Comparison of ENCODE assay signal across 15 cellular contexts in the genomic region with DNA sequence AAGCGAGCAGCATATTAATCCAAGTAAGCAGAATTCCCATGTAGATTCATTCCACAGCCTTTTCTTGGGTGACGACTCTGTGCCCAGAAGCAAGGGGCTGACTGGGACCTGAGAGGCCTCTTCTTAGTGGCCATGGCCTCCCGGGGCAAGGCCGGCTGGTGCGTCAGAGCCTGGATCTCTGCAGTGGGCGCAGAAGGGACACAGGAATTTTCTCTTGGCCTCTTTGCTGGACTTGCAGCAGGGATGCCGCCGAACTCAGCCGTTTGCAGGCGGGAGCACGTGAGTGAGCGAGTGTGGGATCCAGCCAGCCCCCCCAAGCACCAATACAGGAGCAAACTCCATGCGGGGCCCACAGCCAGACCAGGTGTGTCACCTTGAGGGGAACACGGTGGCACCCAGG.
DNase-seq lines count a peak whose midpoint lies in the region; ATAC-seq and TF ChIP-seq lines count a peak whose summit lies in the region.
"Had no signal": no experiment of that assay in that cellular context is flagged by ENCODE, and none has a peak within 500 bp of the region (broad histone marks: within the 10 kb centered on the region; RNA-seq: fewer than 3 reads in every experiment).

No MANE protein-coding gene starts in this region.

- peak overlapping the region; percentile 45 for H3K27ac Mint-ChIP-seq in activated CD4-positive, alpha-beta T cell treated with anti-CD3 and anti-CD28 coated beads, Interleukin-2, amount 10 ng/mL, durations not matched to agents 24 days and 14 days
- no peak overlapping the region for H3K27ac Mint-ChIP-seq in activated CD4-positive, alpha-beta T cell treated with anti-CD3 and anti-CD28 coated beads for 36 hours
- H3K27ac Mint-ChIP-seq in activated T-helper 2 cell treated with anti-CD3 and anti-CD28 coated beads, Interferon-gamma antibody, Interleukin-2, Interleukin-4, amounts not matched to agents 10 μg/mL and 5 μg/mL and 100 μg/mL, durations not matched to agents 14 hours and 24 hours and 36 hours = no peak overlapping the region
- H3K27ac Mint-ChIP-seq: IgD-negative memory B cell had no signal

- peaks cover 22% of the 10 kb centered on the region for H3K36me3 Mint-ChIP-seq in activated CD4-positive, alpha-beta T cell treated with anti-CD3 and anti-CD28 coated beads, Interleukin-2, amount 10 ng/mL, durations not matched to agents 24 days and 14 days (ENCODE audit: low read depth)
- peaks cover 8% of the 10 kb centered on the region for H3K36me3 Mint-ChIP-seq in activated CD4-positive, alpha-beta T cell treated with anti-CD3 and anti-CD28 coated beads for 36 hours (ENCODE audit: low read depth)
- peaks cover 25% of the 10 kb centered on the region for H3K36me3 Mint-ChIP-seq in activated T-helper 2 cell treated with anti-CD3 and anti-CD28 coated beads, Interferon-gamma antibody, Interleukin-2, Interleukin-4, amounts not matched to agents 10 μg/mL and 5 μg/mL and 100 μg/mL, durations not matched to agents 14 hours and 24 hours and 36 hours (ENCODE audit: low read depth)

- H3K27me3 Mint-ChIP-seq in activated CD4-positive, alpha-beta T cell treated with anti-CD3 and anti-CD28 coated beads, Interleukin-2, amount 10 ng/mL, durations not matched to agents 24 days and 14 days = no peaks in the 10 kb centered on the region
- no peaks in the 10 kb centered on the region for H3K27me3 Mint-ChIP-seq in activated CD4-positive, alpha-beta T cell treated with anti-CD3 and anti-CD28 coated beads for 36 hours
- H3K27me3 Mint-ChIP-seq in activated T-helper 2 cell treated with anti-CD3 and anti-CD28 coated beads, Interferon-gamma antibody, Interleukin-2, Interleukin-4, amounts not matched to agents 10 μg/mL and 5 μg/mL and 100 μg/mL, durations not matched to agents 14 hours and 24 hours and 36 hours (ENCODE audit: low read depth) = no peaks in the 10 kb centered on the region
- H3K27me3 Mint-ChIP-seq: CD4-positive, CD25-positive, alpha-beta regulatory T cell; IgD-negative memory B cell had no signal

- POLR2A ChIA-PET in activated CD4-positive, alpha-beta T cell treated with anti-CD3 and anti-CD28 coated beads for 36 hours (lab: Charles Lee) = no interaction called here
- POLR2A ChIA-PET in RWPE1 (lab: Yijun Ruan, JAX; ENCODE audit: low non-redundant PET) = no interaction called here

- H3K9ac ChIP-seq in neuronal stem cell (ENCODE audit: low read depth, low read length, poor library complexity) = peak overlapping the region; percentile 68

- no peak for ATAC-seq in activated CD4-positive, alpha-beta T cell treated with anti-CD3 and anti-CD28 coated beads for 36 hours
- ATAC-seq: Panc1 had no signal

- H3K27ac ChIP-seq in RWPE1 = 0 out of 2 replicates have a peak overlapping the region, but pooled peaks have one; percentile 8
- no peak overlapping the region for H3K27ac ChIP-seq in neuronal stem cell (replicated peaks; ENCODE audit: low read length)

- no peak overlapping the region for H3K4me3 ChIP-seq in neuronal stem cell (ENCODE audit: low read length in 2 of 2)

- H2BK5ac ChIP-seq in neuronal stem cell (ENCODE audit: low read length) = no peak overlapping the region

- no peak overlapping the region for H3K4ac ChIP-seq in neuronal stem cell (ENCODE audit: low read length)

- no CpG with 5 or more reads among the region's 14 CpGs for WGBS in neuronal stem cell (ENCODE audit: extremely low coverage in 2 of 2, insufficient read length in 2 of 2, insufficient replicate concordance in 1 of 2), 2 donors

- no peak overlapping the region for H4K8ac ChIP-seq in neuronal stem cell (ENCODE audit: low read depth, low read length)

- H3K14ac ChIP-seq in neuronal stem cell (ENCODE audit: low read length) = peak overlapping the region; percentile 64

- CTCF ChIA-PET in activated CD4-positive, alpha-beta T cell treated with anti-CD3 and anti-CD28 coated beads for 36 hours (lab: Charles Lee) = no interaction called here
- CTCF ChIA-PET in RWPE1 (lab: Yijun Ruan, JAX) = interaction anchor here (0.6 to 0.7 kb wide), 2 partner anchors 47 to 58 kb away, joined by 3 to 4 read pairs; no protein-coding TSS in a partner anchor

- H3K4me1 ChIP-seq in neuronal stem cell (ENCODE audit: control insufficient read depth in 2 of 2, insufficient read depth in 1 of 2, low read depth in 1 of 2, low read length in 2 of 2) = peaks cover 30 to 33% of the 10 kb centered on the region in 2 donors

- peaks cover 46% of the 10 kb centered on the region for H3K4me1 Mint-ChIP-seq in activated CD4-positive, alpha-beta T cell treated with anti-CD3 and anti-CD28 coated beads, Interleukin-2, amount 10 ng/mL, durations not matched to agents 24 days and 14 days
- peaks cover 44% of the 10 kb centered on the region for H3K4me1 Mint-ChIP-seq in activated CD4-positive, alpha-beta T cell treated with anti-CD3 and anti-CD28 coated beads for 36 hours
- peaks cover 29% of the 10 kb centered on the region for H3K4me1 Mint-ChIP-seq in activated T-helper 2 cell treated with anti-CD3 and anti-CD28 coated beads, Interferon-gamma antibody, Interleukin-2, Interleukin-4, amounts not matched to agents 10 μg/mL and 5 μg/mL and 100 μg/mL, durations not matched to agents 14 hours and 24 hours and 36 hours (ENCODE audit: low read depth)

- peaks cover 3% of the 10 kb centered on the region for H3K79me1 ChIP-seq in neuronal stem cell (ENCODE audit: low read depth, low read length)

- H3K9me3 ChIP-seq in neuronal stem cell (replicated peaks in 1 of 2; ENCODE audit: control insufficient read depth in 2 of 2, insufficient read depth in 1 of 2, low read depth in 1 of 2, low read length in 2 of 2) = peaks cover 0 to 3% of the 10 kb centered on the region in 2 donors

- H3K27me3 ChIP-seq in neuronal stem cell (ENCODE audit: control insufficient read depth in 3 of 3, insufficient read depth in 3 of 3, low read depth in 1 of 3, low read length in 3 of 3) = no peaks in the 10 kb centered on the region

- H2BK15ac ChIP-seq in neuronal stem cell (ENCODE audit: low read length) = no peak overlapping the region

- no peaks in the 10 kb centered on the region for H3K36me3 ChIP-seq in neuronal stem cell (replicated peaks in 1 of 2; ENCODE audit: control insufficient read depth in 2 of 2, insufficient read depth in 2 of 2, low read length in 2 of 2)

- no peak overlapping the region for H2AK5ac ChIP-seq in neuronal stem cell (ENCODE audit: low read depth, low read length)

- TF ChIP-seq CTCF in RWPE1 (conservative IDR thresholded peaks at IDR 0.05; ENCODE audit: low read depth) = no peak

- peak overlapping the region; percentile 53 for H2BK120ac ChIP-seq in neuronal stem cell (ENCODE audit: low read depth, low read length)

- H3K4me2 ChIP-seq in neuronal stem cell (ENCODE audit: insufficient read depth, low read length, poor library complexity, severe bottlenecking) = no peak overlapping the region

- intact Hi-C loops in activated CD4-positive, alpha-beta T cell treated with anti-CD3 and anti-CD28 coated beads, Interleukin-2, amount 10 ng/mL, durations not matched to agents 24 days and 14 days (cut with micrococcal nuclease) = no loop called here
- intact Hi-C loops in activated CD4-positive, alpha-beta T cell treated with anti-CD3 and anti-CD28 coated beads for 36 hours (cut with DNase I, micrococcal nuclease) = no loop called here
- intact Hi-C loops in activated T-helper 2 cell treated with anti-CD3 and anti-CD28 coated beads, Interferon-gamma antibody, Interleukin-2, Interleukin-4, amounts not matched to agents 10 μg/mL and 5 μg/mL and 100 μg/mL, durations not matched to agents 14 hours and 24 hours and 36 hours (cut with micrococcal nuclease) = no loop called here

- H3K4me3 Mint-ChIP-seq in activated CD4-positive, alpha-beta T cell treated with anti-CD3 and anti-CD28 coated beads, Interleukin-2, amount 10 ng/mL, durations not matched to agents 24 days and 14 days = no peak overlapping the region
- no peak overlapping the region for H3K4me3 Mint-ChIP-seq in activated CD4-positive, alpha-beta T cell treated with anti-CD3 and anti-CD28 coated beads for 36 hours
- no peak overlapping the region for H3K4me3 Mint-ChIP-seq in activated T-helper 2 cell treated with anti-CD3 and anti-CD28 coated beads, Interferon-gamma antibody, Interleukin-2, Interleukin-4, amounts not matched to agents 10 μg/mL and 5 μg/mL and 100 μg/mL, durations not matched to agents 14 hours and 24 hours and 36 hours (ENCODE audit: low read depth)
- H3K4me3 Mint-ChIP-seq: CD4-positive, CD25-positive, alpha-beta regulatory T cell; IgD-negative memory B cell had no signal

- H4K91ac ChIP-seq in neuronal stem cell (ENCODE audit: low read depth, low read length, poor library complexity) = peak overlapping the region; percentile 61

- no peak for DNase-seq in activated CD4-positive, alpha-beta T cell treated with anti-CD3 and anti-CD28 coated beads, Interleukin-2, amount 10 ng/mL, durations not matched to agents 24 days and 14 days
- DNase-seq in activated CD4-positive, alpha-beta T cell treated with anti-CD3 and anti-CD28 coated beads for 36 hours = no peak
- no peak for DNase-seq in RWPE1 (ENCODE audit: low spot score)
- DNase-seq in cerebellum (ENCODE audit: low spot score) = peak; percentile 32
- DNase-seq in neuronal stem cell (ENCODE audit: low spot score) = no peak
- no peak for DNase-seq in activated T-helper 2 cell treated with anti-CD3 and anti-CD28 coated beads, Interferon-gamma antibody, Interleukin-2, Interleukin-4, amounts not matched to agents 10 μg/mL and 5 μg/mL and 100 μg/mL, durations not matched to agents 14 hours and 24 hours and 36 hours (ENCODE audit: low spot score)
- DNase-seq in kidney glomerular epithelial cell (lab: John Stamatoyannopoulos, UW) = no peak
- DNase-seq in COR-L47 (lab: John Stamatoyannopoulos, UW) = no peak
- DNase-seq: 8988T; CD4-positive, CD25-positive, alpha-beta regulatory T cell; H7; NCI-H1930; Right ventricle myocardium superior had no signal

- peaks cover 13% of the 10 kb centered on the region for H3K9me3 Mint-ChIP-seq in activated CD4-positive, alpha-beta T cell treated with anti-CD3 and anti-CD28 coated beads, Interleukin-2, amount 10 ng/mL, durations not matched to agents 24 days and 14 days
- peaks cover 10% of the 10 kb centered on the region for H3K9me3 Mint-ChIP-seq in activated CD4-positive, alpha-beta T cell treated with anti-CD3 and anti-CD28 coated beads for 36 hours (ENCODE audit: low read depth)
- peaks cover 12% of the 10 kb centered on the region for H3K9me3 Mint-ChIP-seq in activated T-helper 2 cell treated with anti-CD3 and anti-CD28 coated beads, Interferon-gamma antibody, Interleukin-2, Interleukin-4, amounts not matched to agents 10 μg/mL and 5 μg/mL and 100 μg/mL, durations not matched to agents 14 hours and 24 hours and 36 hours
- H3K9me3 Mint-ChIP-seq: IgD-negative memory B cell had no signal

- H2AFZ ChIP-seq in neuronal stem cell (ENCODE audit: low read length) = no peak overlapping the region

- H2BK12ac ChIP-seq in neuronal stem cell (ENCODE audit: low read length) = peak overlapping the region; percentile 5

- peak overlapping the region; percentile 18 for H3K23ac ChIP-seq in neuronal stem cell (ENCODE audit: low read depth, low read length, poor library complexity)

- peak overlapping the region; percentile 78 for H3K18ac ChIP-seq in neuronal stem cell (ENCODE audit: low read length)
